ENCODE assay signal across 30 cellular contexts in genomic region chr10:128569546-128569945, GRCh38.
"Had no signal": no experiment of that assay in that cellular context is flagged by ENCODE, and none has a peak within 500 bp of the region (broad histone marks: within the 10 kb centered on the region; RNA-seq: fewer than 3 reads in every experiment).

No MANE protein-coding gene starts in this region.

- H3K4me1 ChIP-seq: foreskin keratinocyte, gastroesophageal sphincter, neural progenitor cell, psoas muscle, testis, tibial artery, upper lobe of left lung, uterus had no signal

- DNase-seq: dorsolateral prefrontal cortex; effector CD4-positive, alpha-beta T cell; foreskin keratinocyte; heart right ventricle; hippocampal formation; islet precursor cell; kidney glomerular epithelial cell; mucosa of descending colon; naive B cell; nucleus accumbens; ovary; psoas muscle; right cardiac atrium; sigmoid colon; stimulated activated CD4-positive, alpha-beta T cell treated with anti-CD3 and anti-CD28 coated beads, Interleukin-2, amount 100 ng/mL, for 24 hours; stimulated activated CD4-positive, alpha-beta T cell treated with anti-CD3 and anti-CD28 coated beads, Interleukin-4, amount 100 ng/mL, for 24 hours; stimulated activated naive CD8-positive, alpha-beta T cell treated with anti-CD3 and anti-CD28 coated beads, Interleukin-15, Interleukin-2, amounts not matched to agents 100 U/mL and 50 U/mL, for 24 hours; substantia nigra; testis; tibial artery; uterus had no signal

- H3K9me3 ChIP-seq: gastroesophageal sphincter, heart right ventricle, mucosa of descending colon, ovary, psoas muscle, sigmoid colon, testis, tibial artery, upper lobe of left lung, uterus had no signal

- H3K36me3 Mint-ChIP-seq: memory B cell; naive B cell; natural killer cell treated with Interleukin-12 subunit alpha and Interleukin-12 subunit beta and Interleukin-15 and Interleukin-18, amount 100 ng/mL, for 72 hours; neural progenitor cell; stimulated activated memory B cell treated with anti-CD40 and anti-IgM and Interleukin-4, amounts not matched to agents 10 μg/mL and 1 μg/mL and 100 μg/mL, for 72 hours had no signal

- ATAC-seq: esophagus mucosa; foreskin keratinocyte; gastroesophageal sphincter; mucosa of descending colon; natural killer cell treated with Interleukin-12 subunit alpha and Interleukin-12 subunit beta and Interleukin-15 and Interleukin-18, amount 100 ng/mL, for 72 hours; psoas muscle; stimulated activated memory B cell treated with anti-CD40 and anti-IgM and Interleukin-4, amounts not matched to agents 10 μg/mL and 1 μg/mL and 100 μg/mL, for 72 hours; stimulated activated naive CD8-positive, alpha-beta T cell treated with anti-CD3 and anti-CD28 coated beads, Interleukin-15, Interleukin-2, amounts not matched to agents 100 U/mL and 50 U/mL, for 24 hours had no signal

- H3K4me2 ChIP-seq: neural progenitor cell had no signal

- H3K27me3 Mint-ChIP-seq: memory B cell; natural killer cell treated with Interleukin-12 subunit alpha and Interleukin-12 subunit beta and Interleukin-15 and Interleukin-18, amount 100 ng/mL, for 72 hours; stimulated activated memory B cell treated with anti-CD40 and anti-IgM and Interleukin-4, amounts not matched to agents 10 μg/mL and 1 μg/mL and 100 μg/mL, for 72 hours had no signal

- H3K27ac ChIP-seq: dorsolateral prefrontal cortex, epithelial cell of prostate, foreskin keratinocyte, gastroesophageal sphincter, heart right ventricle, neural progenitor cell, ovary, psoas muscle, sigmoid colon, testis, tibial artery, upper lobe of left lung, uterus had no signal

- H2AFZ ChIP-seq: neural progenitor cell had no signal

- H3K9me3 Mint-ChIP-seq: natural killer cell treated with Interleukin-12 subunit alpha and Interleukin-12 subunit beta and Interleukin-15 and Interleukin-18, amount 100 ng/mL, for 72 hours; neural progenitor cell; stimulated activated memory B cell treated with anti-CD40 and anti-IgM and Interleukin-4, amounts not matched to agents 10 μg/mL and 1 μg/mL and 100 μg/mL, for 72 hours had no signal

- H3K4me3 Mint-ChIP-seq: memory B cell; naive B cell; natural killer cell treated with Interleukin-12 subunit alpha and Interleukin-12 subunit beta and Interleukin-15 and Interleukin-18, amount 100 ng/mL, for 72 hours; neural progenitor cell; stimulated activated memory B cell treated with anti-CD40 and anti-IgM and Interleukin-4, amounts not matched to agents 10 μg/mL and 1 μg/mL and 100 μg/mL, for 72 hours had no signal

- H3K27me3 ChIP-seq: foreskin keratinocyte, neural progenitor cell, ovary, sigmoid colon, testis, upper lobe of left lung, uterus had no signal

- H3K4me1 Mint-ChIP-seq: memory B cell; naive B cell; stimulated activated memory B cell treated with anti-CD40 and anti-IgM and Interleukin-4, amounts not matched to agents 10 μg/mL and 1 μg/mL and 100 μg/mL, for 72 hours had no signal

- H3K36me3 ChIP-seq: gastroesophageal sphincter, heart right ventricle, neural progenitor cell, ovary, sigmoid colon, tibial artery, upper lobe of left lung, uterus had no signal

- H3K4me3 ChIP-seq: dorsolateral prefrontal cortex, gastroesophageal sphincter, heart right ventricle, lung, mucosa of descending colon, neural progenitor cell, ovary, psoas muscle, sigmoid colon, testis, tibial artery, upper lobe of left lung, uterus had no signal

- H3K9ac ChIP-seq: neural progenitor cell had no signal

- H3K27ac Mint-ChIP-seq: memory B cell; naive B cell; natural killer cell treated with Interleukin-12 subunit alpha and Interleukin-12 subunit beta and Interleukin-15 and Interleukin-18, amount 100 ng/mL, for 72 hours; neural progenitor cell; stimulated activated memory B cell treated with anti-CD40 and anti-IgM and Interleukin-4, amounts not matched to agents 10 μg/mL and 1 μg/mL and 100 μg/mL, for 72 hours had no signal
